Comparison of ENCODE assay signal across 1 cellular context in genomic region chr15:67550522-67550921, GRCh38.
TF ChIP-seq lines count a peak whose summit lies in the region.

No MANE protein-coding gene starts in this region.

TF ChIP-seq in HEK293, 187 proteins besides CTCF, POLR2A, EP300 and RAD21 (continued from another document and continues in another):
- no peak for TF ChIP-seq ZNF398 (tag by site-specific recombination; IDR thresholded peaks at IDR 0.05)
- no peak for TF ChIP-seq ZNF830 (tag by site-specific recombination; IDR thresholded peaks at IDR 0.05; ENCODE audit: low read depth)
- no peak for TF ChIP-seq ZNF423 (tag by site-specific recombination; IDR thresholded peaks at IDR 0.05)
- TF ChIP-seq ZNF544 (tag by site-specific recombination; IDR thresholded peaks at IDR 0.05), result no peak
- TF ChIP-seq, protein P1, sequence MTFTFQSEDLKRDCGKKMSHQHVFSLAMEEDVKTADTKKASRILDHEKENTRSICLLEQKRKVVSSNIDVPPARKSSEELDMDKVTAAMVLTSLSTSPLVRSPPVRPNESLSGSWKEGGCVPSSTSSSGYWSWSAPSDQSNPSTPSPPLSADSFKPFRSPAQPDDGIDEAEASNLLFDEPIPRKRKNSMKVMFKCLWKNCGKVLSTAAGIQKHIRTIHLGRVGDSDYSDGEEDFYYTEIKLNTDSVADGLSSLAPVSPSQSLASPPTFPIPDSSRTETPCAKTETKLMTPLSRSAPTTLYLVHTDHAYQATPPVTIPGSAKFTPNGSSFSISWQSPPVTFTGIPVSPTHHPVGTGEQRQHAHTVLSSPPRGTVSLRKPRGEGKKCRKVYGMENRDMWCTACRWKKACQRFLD (tag by site-specific recombination; IDR thresholded peaks at IDR 0.05), result no peak
- TF ChIP-seq, protein P2, sequence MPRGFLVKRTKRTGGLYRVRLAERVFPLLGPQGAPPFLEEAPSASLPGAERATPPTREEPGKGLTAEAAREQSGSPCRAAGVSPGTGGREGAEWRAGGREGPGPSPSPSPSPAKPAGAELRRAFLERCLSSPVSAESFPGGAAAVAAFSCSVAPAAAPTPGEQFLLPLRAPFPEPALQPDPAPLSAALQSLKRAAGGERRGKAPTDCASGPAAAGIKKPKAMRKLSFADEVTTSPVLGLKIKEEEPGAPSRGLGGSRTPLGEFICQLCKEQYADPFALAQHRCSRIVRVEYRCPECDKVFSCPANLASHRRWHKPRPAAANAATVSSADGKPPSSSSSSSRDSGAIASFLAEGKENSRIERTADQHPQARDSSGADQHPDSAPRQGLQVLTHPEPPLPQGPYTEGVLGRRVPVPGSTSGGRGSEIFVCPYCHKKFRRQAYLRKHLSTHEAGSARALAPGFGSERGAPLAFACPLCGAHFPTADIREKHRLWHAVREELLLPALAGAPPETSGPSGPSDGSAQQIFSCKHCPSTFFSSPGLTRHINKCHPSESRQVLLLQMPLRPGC (tag by site-specific recombination; IDR thresholded peaks at IDR 0.05), result peak; percentile 63; the same call in 1 of the 2 replicates
- TF ChIP-seq BCL11B (tag by site-specific recombination; IDR thresholded peaks at IDR 0.05; ENCODE audit: low read depth), result no peak
- no peak for TF ChIP-seq ZNF175 (tag by site-specific recombination; IDR thresholded peaks at IDR 0.05)
- no peak for TF ChIP-seq ZNF791 (tag by site-specific recombination; IDR thresholded peaks at IDR 0.05)
- TF ChIP-seq KLF7 (tag by site-specific recombination; IDR thresholded peaks at IDR 0.05; ENCODE audit: borderline replicate concordance), result no peak
- TF ChIP-seq, protein P3, sequence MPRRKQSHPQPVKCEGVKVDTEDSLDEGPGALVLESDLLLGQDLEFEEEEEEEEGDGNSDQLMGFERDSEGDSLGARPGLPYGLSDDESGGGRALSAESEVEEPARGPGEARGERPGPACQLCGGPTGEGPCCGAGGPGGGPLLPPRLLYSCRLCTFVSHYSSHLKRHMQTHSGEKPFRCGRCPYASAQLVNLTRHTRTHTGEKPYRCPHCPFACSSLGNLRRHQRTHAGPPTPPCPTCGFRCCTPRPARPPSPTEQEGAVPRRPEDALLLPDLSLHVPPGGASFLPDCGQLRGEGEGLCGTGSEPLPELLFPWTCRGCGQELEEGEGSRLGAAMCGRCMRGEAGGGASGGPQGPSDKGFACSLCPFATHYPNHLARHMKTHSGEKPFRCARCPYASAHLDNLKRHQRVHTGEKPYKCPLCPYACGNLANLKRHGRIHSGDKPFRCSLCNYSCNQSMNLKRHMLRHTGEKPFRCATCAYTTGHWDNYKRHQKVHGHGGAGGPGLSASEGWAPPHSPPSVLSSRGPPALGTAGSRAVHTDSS (tag by site-specific recombination; IDR thresholded peaks at IDR 0.05), result no peak
- TF ChIP-seq PRDM10 (tag by site-specific recombination; IDR thresholded peaks at IDR 0.05), result 0 out of 2 replicates have a peak, but pooled peaks have one; percentile 13
- no peak for TF ChIP-seq ZNF548 (tag by site-specific recombination; IDR thresholded peaks at IDR 0.05)
- no peak for TF ChIP-seq ZBTB26 (tag by site-specific recombination; optimal IDR thresholded peaks at IDR 0.05)
- 0 out of 2 replicates have a peak, but pooled peaks have one; percentile 6 for TF ChIP-seq PRDM1 (tag by site-specific recombination; IDR thresholded peaks at IDR 0.05)
- no peak for TF ChIP-seq ZNF747 (tag by site-specific recombination; IDR thresholded peaks at IDR 0.05)
- TF ChIP-seq ZNF521 (tag by site-specific recombination; IDR thresholded peaks at IDR 0.05), result no peak
- TF ChIP-seq ZNF596 (tag by site-specific recombination; IDR thresholded peaks at IDR 0.05), result no peak
- TF ChIP-seq ZNF16 (tag by site-specific recombination; IDR thresholded peaks at IDR 0.05; ENCODE audit: low read depth), result no peak
- no peak for TF ChIP-seq ZNF776 (tag by site-specific recombination; IDR thresholded peaks at IDR 0.05; ENCODE audit: borderline replicate concordance)
- TF ChIP-seq ZXDB (tag by site-specific recombination; IDR thresholded peaks at IDR 0.05), result peak; percentile 35; the same call in 1 of the 2 replicates
- TF ChIP-seq ZNF366 (tag by site-specific recombination; conservative IDR thresholded peaks at IDR 0.05), result peak; percentile 49
- TF ChIP-seq SP7 (tag by site-specific recombination; IDR thresholded peaks at IDR 0.05), result 0 out of 2 replicates have a peak, but pooled peaks have one; percentile 35
- TF ChIP-seq ZNF785 (tag by site-specific recombination; IDR thresholded peaks at IDR 0.05), result no peak
- no peak for TF ChIP-seq ZNF626 (tag by site-specific recombination; IDR thresholded peaks at IDR 0.05)
- peak; percentile 99 for TF ChIP-seq ZNF362 (tag by site-specific recombination; IDR thresholded peaks at IDR 0.05)
- no peak for TF ChIP-seq ZNF26 (tag by site-specific recombination; IDR thresholded peaks at IDR 0.05)
- TF ChIP-seq ZNF174 (tag by site-specific recombination; IDR thresholded peaks at IDR 0.05), result no peak
- TF ChIP-seq ZNF311 (tag by site-specific recombination; IDR thresholded peaks at IDR 0.05; ENCODE audit: borderline replicate concordance), result no peak
- TF ChIP-seq ZNF184 (tag by site-specific recombination; IDR thresholded peaks at IDR 0.05), result no peak; the same call in 1 of the 2 replicates
- TF ChIP-seq ZNF24 (tag by site-specific recombination; IDR thresholded peaks at IDR 0.05), result peak; percentile 53; the same call in 1 of the 2 replicates
- TF ChIP-seq ZNF654 (tag by site-specific recombination; IDR thresholded peaks at IDR 0.05; ENCODE audit: low read depth), result no peak
- no peak for TF ChIP-seq FEZF1 (tag by site-specific recombination; IDR thresholded peaks at IDR 0.05)
- peak; percentile 97 for TF ChIP-seq ZNF629 (tag by site-specific recombination; IDR thresholded peaks at IDR 0.05)
- no peak for TF ChIP-seq GLIS1 (tag by site-specific recombination; IDR thresholded peaks at IDR 0.05)
- no peak for TF ChIP-seq HOXA7 (CRISPR knock-in tag; IDR thresholded peaks at IDR 0.05; ENCODE audit: borderline replicate concordance)
- no peak for TF ChIP-seq ZNF10 (tag by site-specific recombination; IDR thresholded peaks at IDR 0.05)
- peak; percentile 20; the same call in 1 of the 2 replicates for TF ChIP-seq ZNF585B (tag by site-specific recombination; IDR thresholded peaks at IDR 0.05)
- TF ChIP-seq WT1 (tag by site-specific recombination; IDR thresholded peaks at IDR 0.05), result no peak
- TF ChIP-seq BCL11A (tag by site-specific recombination; IDR thresholded peaks at IDR 0.05; ENCODE audit: low read depth), result no peak
- TF ChIP-seq ZNF560 (tag by site-specific recombination; IDR thresholded peaks at IDR 0.05; ENCODE audit: borderline replicate concordance), result no peak
- no peak for TF ChIP-seq ZNF670 (tag by site-specific recombination; IDR thresholded peaks at IDR 0.05; ENCODE audit: low read depth)
- no peak for TF ChIP-seq ZBTB17 (tag by site-specific recombination; IDR thresholded peaks at IDR 0.05)
- no peak for TF ChIP-seq ZNF239 (tag by site-specific recombination; IDR thresholded peaks at IDR 0.05)
- TF ChIP-seq ZNF501 (tag by site-specific recombination; IDR thresholded peaks at IDR 0.05), result no peak
- TF ChIP-seq ZNF837 (tag by site-specific recombination; IDR thresholded peaks at IDR 0.05), result no peak
- TF ChIP-seq ZNF514 (tag by site-specific recombination; IDR thresholded peaks at IDR 0.05), result no peak
- TF ChIP-seq ZNF843 (tag by site-specific recombination; IDR thresholded peaks at IDR 0.05), result 0 out of 2 replicates have a peak, but pooled peaks have one; percentile 15
- no peak for TF ChIP-seq ZBTB44 (tag by site-specific recombination; IDR thresholded peaks at IDR 0.05)
- peak; percentile 7; the same call in 1 of the 2 replicates for TF ChIP-seq PRDM6 (tag by site-specific recombination; IDR thresholded peaks at IDR 0.05)
